ENCODE assay signal across 1 cellular context in genomic region chr9:66269783-66270182, GRCh38.
A peak's percentile ranks its signal among the peaks of the same experiment; 100 is the strongest.
TF ChIP-seq lines count a peak whose summit lies in the region.

No MANE protein-coding gene starts in this region.

TF ChIP-seq in HepG2, 621 proteins besides CTCF, POLR2A, EP300 and RAD21 (continued from another document):
- TF ChIP-seq ZNF281 (CRISPR knock-in tag; IDR thresholded peaks at IDR 0.05; ENCODE audit: borderline replicate concordance) (peak; percentile 67; the same call in 1 of the 2 replicates), ZGPAT (CRISPR knock-in tag; IDR thresholded peaks at IDR 0.05) (0 out of 2 replicates have a peak, but pooled peaks have one; percentile 26), SAP130 (CRISPR knock-in tag; IDR thresholded peaks at IDR 0.05; ENCODE audit: low read depth) (peak; percentile 30; the same call in 1 of the 2 replicates), KMT2A (CRISPR knock-in tag; IDR thresholded peaks at IDR 0.05) (peak; percentile 26; the same call in 1 of the 2 replicates), TFDP1 (CRISPR knock-in tag; IDR thresholded peaks at IDR 0.05; ENCODE audit: borderline replicate concordance) (peak; percentile 24; the same call in 1 of the 2 replicates)
